32 cellular contexts compared by ENCODE assay signal in genomic region chr15:28880680-28881079, GRCh38. TPM values are rescaled to one million over a fixed set of nuclear protein-coding genes. Genes with fewer than 3 reads are reported as not detected.
"Had no signal": no experiment of that assay in that cellular context is flagged by ENCODE, and none has a peak within 500 bp of the region (broad histone marks: within the 10 kb centered on the region; RNA-seq: fewer than 3 reads in every experiment).

No MANE protein-coding gene starts in this region.

- H3K4me3 ChIP-seq: ascending aorta, breast epithelium, SJCRH30, SK-N-MC had no signal

- FAIRE-seq: TTC549 had no signal

- H3K36me3 ChIP-seq: ascending aorta, breast epithelium, SJCRH30 had no signal

- H3K9me3 ChIP-seq: ascending aorta, breast epithelium, SJCRH30 had no signal

- DNase-seq: activated CD4-positive, alpha-beta T cell treated with anti-CD3 and anti-CD28 coated beads for 36 hours; activated CD4-positive, alpha-beta T cell treated with anti-CD3 and anti-CD28 coated beads, Interleukin-2, amount 10 ng/mL, durations not matched to agents 7 days and 5 days; activated CD4-positive, alpha-beta T cell treated with anti-CD3 and anti-CD28 coated beads, Interleukin-2, amount 50 U/mL, for 48 hours; activated CD8-positive, alpha-beta T cell treated with anti-CD3 and anti-CD28 coated beads, Interleukin-2, amount 10 ng/mL, durations not matched to agents 7 days and 5 days; activated gamma-delta T cell; activated naive CD4-positive, alpha-beta T cell treated with Interleukin-2 at 50 U/mL for 16 hours; activated naive CD8-positive, alpha-beta T cell treated with anti-CD3 and anti-CD28 coated beads, Interleukin-2, amount 10 ng/mL, durations not matched to agents 7 days and 5 days; activated T-cell treated with anti-CD3 and anti-CD28 coated beads, Interleukin-2, amount 50 U/mL, for 24 hours; amygdala; Karpas-422; NCI-H1436 treated with DMSO at 0.1 percent for 48 hours; NCI-H1694 treated with DMSO at 0.1 percent for 48 hours; NCI-H2029; NCI-H2171 treated with DMSO at 0.1 percent for 48 hours; NCI-H2227 treated with DMSO at 0.1 percent for 48 hours; NCI-H510A treated with DMSO at 0.1 percent for 48 hours; NCI-H526 treated with DMSO at 0.1 percent for 48 hours; NCI-H774; SHP77; SJCRH30 had no signal

- H3K27me3 ChIP-seq: SJCRH30 had no signal

- H3K4me1 ChIP-seq: breast epithelium, SJCRH30 had no signal

- H3K27ac ChIP-seq: ascending aorta, breast epithelium, SJCRH30, SK-N-MC had no signal

- ATAC-seq: activated CD4-positive, alpha-beta T cell treated with anti-CD3 and anti-CD28 coated beads for 36 hours; activated CD4-positive, CD25-positive, alpha-beta regulatory T cell treated with anti-CD3 and anti-CD28 coated beads, Interleukin-2, amount 50 U/mL, for 24 hours; activated CD8-positive, alpha-beta T cell treated with anti-CD3 and anti-CD28 coated beads, Interleukin-2, amount 10 ng/mL, durations not matched to agents 7 days and 5 days; Panc1; WTC11 had no signal

RNA-seq across cellular contexts. Expression of gene APBA2, which starts 5.1 kb away (rescaled TPM):
- total RNA-seq: MCF 10A had no signal

RNA-seq across cellular contexts. Expression of gene GOLGA6L7, which starts 32.2 kb away (rescaled TPM):
- total RNA-seq: activated CD4-positive, alpha-beta T cell treated with anti-CD3 and anti-CD28 coated beads for 36 hours; activated CD4-positive, alpha-beta T cell treated with anti-CD3 and anti-CD28 coated beads, Interleukin-2, amount 10 ng/mL, durations not matched to agents 7 days and 5 days; activated CD8-positive, alpha-beta T cell treated with anti-CD3 and anti-CD28 coated beads, Interleukin-2, amount 10 ng/mL, durations not matched to agents 7 days and 5 days; activated naive CD8-positive, alpha-beta T cell treated with anti-CD3 and anti-CD28 coated beads, Interleukin-2, amount 10 ng/mL, durations not matched to agents 7 days and 5 days; activated T-helper 2 cell treated with anti-CD3 and anti-CD28 coated beads, Interferon-gamma antibody, Interleukin-2, Interleukin-4, amounts not matched to agents 10 μg/mL and 5 μg/mL and 100 μg/mL, durations not matched to agents 14 hours and 24 hours and 36 hours; ascending aorta; breast epithelium; cardiac septum; MCF 10A; RPMI7951; WTC11 had no signal
- polyA plus RNA-seq: adipose tissue had no signal
